Comparison of ENCODE assay signal across 1 cellular context in the genomic region with DNA sequence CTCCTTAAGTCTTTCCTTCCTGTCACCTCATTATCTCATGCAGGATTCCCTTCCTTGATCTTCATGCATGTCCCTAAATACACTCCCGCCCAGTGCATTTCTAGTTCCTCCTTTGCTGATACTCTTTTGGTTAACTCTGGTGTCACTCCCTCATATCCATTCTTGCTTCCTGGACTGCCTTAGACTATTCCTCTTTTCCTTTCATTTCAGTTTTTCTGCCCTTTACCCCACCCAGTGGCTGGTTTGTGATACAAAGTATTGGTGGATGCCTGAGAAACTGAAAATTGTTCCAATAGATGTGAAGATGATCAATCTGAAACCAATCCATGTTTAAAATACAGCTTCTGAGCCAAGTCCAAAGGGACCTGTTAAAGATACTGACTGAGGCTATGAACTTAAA.
TF ChIP-seq lines count a peak whose summit lies in the region.

No MANE protein-coding gene starts in this region.

TF ChIP-seq in GM23338, 12 proteins besides CTCF, POLR2A, EP300 and RAD21 (continued from another document):
- TF ChIP-seq, protein P1, sequence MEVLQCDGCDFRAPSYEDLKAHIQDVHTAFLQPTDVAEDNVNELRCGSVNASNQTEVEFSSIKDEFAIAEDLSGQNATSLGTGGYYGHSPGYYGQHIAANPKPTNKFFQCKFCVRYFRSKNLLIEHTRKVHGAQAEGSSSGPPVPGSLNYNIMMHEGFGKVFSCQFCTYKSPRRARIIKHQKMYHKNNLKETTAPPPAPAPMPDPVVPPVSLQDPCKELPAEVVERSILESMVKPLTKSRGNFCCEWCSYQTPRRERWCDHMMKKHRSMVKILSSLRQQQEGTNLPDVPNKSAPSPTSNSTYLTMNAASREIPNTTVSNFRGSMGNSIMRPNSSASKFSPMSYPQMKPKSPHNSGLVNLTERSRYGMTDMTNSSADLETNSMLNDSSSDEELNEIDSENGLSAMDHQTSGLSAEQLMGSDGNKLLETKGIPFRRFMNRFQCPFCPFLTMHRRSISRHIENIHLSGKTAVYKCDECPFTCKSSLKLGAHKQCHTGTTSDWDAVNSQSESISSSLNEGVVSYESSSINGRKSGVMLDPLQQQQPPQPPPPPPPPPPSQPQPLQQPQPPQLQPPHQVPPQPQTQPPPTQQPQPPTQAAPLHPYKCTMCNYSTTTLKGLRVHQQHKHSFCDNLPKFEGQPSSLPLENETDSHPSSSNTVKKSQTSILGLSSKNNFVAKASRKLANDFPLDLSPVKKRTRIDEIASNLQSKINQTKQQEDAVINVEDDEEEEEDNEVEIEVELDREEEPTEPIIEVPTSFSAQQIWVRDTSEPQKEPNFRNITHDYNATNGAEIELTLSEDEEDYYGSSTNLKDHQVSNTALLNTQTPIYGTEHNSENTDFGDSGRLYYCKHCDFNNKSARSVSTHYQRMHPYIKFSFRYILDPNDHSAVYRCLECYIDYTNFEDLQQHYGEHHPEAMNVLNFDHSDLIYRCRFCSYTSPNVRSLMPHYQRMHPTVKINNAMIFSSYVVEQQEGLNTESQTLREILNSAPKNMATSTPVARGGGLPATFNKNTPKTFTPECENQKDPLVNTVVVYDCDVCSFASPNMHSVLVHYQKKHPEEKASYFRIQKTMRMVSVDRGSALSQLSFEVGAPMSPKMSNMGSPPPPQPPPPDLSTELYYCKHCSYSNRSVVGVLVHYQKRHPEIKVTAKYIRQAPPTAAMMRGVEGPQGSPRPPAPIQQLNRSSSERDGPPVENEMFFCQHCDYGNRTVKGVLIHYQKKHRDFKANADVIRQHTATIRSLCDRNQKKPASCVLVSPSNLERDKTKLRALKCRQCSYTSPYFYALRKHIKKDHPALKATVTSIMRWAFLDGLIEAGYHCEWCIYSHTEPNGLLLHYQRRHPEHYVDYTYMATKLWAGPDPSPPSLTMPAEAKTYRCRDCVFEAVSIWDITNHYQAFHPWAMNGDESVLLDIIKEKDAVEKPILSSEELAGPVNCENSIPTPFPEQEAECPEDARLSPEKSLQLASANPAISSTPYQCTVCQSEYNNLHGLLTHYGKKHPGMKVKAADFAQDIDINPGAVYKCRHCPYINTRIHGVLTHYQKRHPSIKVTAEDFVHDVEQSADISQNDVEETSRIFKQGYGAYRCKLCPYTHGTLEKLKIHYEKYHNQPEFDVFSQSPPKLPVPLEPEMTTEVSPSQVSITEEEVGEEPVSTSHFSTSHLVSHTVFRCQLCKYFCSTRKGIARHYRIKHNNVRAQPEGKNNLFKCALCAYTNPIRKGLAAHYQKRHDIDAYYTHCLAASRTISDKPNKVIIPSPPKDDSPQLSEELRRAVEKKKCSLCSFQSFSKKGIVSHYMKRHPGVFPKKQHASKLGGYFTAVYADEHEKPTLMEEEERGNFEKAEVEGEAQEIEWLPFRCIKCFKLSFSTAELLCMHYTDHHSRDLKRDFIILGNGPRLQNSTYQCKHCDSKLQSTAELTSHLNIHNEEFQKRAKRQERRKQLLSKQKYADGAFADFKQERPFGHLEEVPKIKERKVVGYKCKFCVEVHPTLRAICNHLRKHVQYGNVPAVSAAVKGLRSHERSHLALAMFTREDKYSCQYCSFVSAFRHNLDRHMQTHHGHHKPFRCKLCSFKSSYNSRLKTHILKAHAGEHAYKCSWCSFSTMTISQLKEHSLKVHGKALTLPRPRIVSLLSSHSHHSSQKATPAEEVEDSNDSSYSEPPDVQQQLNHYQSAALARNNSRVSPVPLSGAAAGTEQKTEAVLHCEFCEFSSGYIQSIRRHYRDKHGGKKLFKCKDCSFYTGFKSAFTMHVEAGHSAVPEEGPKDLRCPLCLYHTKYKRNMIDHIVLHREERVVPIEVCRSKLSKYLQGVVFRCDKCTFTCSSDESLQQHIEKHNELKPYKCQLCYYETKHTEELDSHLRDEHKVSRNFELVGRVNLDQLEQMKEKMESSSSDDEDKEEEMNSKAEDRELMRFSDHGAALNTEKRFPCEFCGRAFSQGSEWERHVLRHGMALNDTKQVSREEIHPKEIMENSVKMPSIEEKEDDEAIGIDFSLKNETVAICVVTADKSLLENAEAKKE (CRISPR knock-in tag; IDR thresholded peaks at IDR 0.05): no peak
- TF ChIP-seq POLR2AphosphoS5 (IDR thresholded peaks at IDR 0.05; ENCODE audit: low read depth): no peak
- TF ChIP-seq JUNB (IDR thresholded peaks at IDR 0.05; ENCODE audit: unreplicated experiment): no peak
- no peak for TF ChIP-seq ZNF331 (CRISPR knock-in tag; IDR thresholded peaks at IDR 0.05; ENCODE audit: low read depth)
- TF ChIP-seq ZNF114 (CRISPR knock-in tag; IDR thresholded peaks at IDR 0.05): no peak
- TF ChIP-seq, protein P2, sequence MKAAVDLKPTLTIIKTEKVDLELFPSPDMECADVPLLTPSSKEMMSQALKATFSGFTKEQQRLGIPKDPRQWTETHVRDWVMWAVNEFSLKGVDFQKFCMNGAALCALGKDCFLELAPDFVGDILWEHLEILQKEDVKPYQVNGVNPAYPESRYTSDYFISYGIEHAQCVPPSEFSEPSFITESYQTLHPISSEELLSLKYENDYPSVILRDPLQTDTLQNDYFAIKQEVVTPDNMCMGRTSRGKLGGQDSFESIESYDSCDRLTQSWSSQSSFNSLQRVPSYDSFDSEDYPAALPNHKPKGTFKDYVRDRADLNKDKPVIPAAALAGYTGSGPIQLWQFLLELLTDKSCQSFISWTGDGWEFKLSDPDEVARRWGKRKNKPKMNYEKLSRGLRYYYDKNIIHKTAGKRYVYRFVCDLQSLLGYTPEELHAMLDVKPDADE (IDR thresholded peaks at IDR 0.05): no peak
- no peak for TF ChIP-seq NANOG (IDR thresholded peaks at IDR 0.05; ENCODE audit: borderline replicate concordance)
- no peak for TF ChIP-seq EZH2 (IDR thresholded peaks at IDR 0.05; ENCODE audit: low read depth, unreplicated experiment)
- no peak for TF ChIP-seq EZH2phosphoT487 (IDR thresholded peaks at IDR 0.05; ENCODE audit: unreplicated experiment)
- TF ChIP-seq, protein P3, sequence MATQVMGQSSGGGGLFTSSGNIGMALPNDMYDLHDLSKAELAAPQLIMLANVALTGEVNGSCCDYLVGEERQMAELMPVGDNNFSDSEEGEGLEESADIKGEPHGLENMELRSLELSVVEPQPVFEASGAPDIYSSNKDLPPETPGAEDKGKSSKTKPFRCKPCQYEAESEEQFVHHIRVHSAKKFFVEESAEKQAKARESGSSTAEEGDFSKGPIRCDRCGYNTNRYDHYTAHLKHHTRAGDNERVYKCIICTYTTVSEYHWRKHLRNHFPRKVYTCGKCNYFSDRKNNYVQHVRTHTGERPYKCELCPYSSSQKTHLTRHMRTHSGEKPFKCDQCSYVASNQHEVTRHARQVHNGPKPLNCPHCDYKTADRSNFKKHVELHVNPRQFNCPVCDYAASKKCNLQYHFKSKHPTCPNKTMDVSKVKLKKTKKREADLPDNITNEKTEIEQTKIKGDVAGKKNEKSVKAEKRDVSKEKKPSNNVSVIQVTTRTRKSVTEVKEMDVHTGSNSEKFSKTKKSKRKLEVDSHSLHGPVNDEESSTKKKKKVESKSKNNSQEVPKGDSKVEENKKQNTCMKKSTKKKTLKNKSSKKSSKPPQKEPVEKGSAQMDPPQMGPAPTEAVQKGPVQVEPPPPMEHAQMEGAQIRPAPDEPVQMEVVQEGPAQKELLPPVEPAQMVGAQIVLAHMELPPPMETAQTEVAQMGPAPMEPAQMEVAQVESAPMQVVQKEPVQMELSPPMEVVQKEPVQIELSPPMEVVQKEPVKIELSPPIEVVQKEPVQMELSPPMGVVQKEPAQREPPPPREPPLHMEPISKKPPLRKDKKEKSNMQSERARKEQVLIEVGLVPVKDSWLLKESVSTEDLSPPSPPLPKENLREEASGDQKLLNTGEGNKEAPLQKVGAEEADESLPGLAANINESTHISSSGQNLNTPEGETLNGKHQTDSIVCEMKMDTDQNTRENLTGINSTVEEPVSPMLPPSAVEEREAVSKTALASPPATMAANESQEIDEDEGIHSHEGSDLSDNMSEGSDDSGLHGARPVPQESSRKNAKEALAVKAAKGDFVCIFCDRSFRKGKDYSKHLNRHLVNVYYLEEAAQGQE (IDR thresholded peaks at IDR 0.05; ENCODE audit: unreplicated experiment): no peak
TF ChIP-seq in GM23338: peak in this region for 0.
